Comparison of ENCODE assay signal across 18 cellular contexts in genomic region chr20:63473555-63474449, GRCh38. TPM values are rescaled to one million over a fixed set of nuclear protein-coding genes. Genes with fewer than 3 reads are reported as not detected.
DNase-seq lines count a peak whose midpoint lies in the region; ATAC-seq and TF ChIP-seq lines count a peak whose summit lies in the region.
"Had no signal": no experiment of that assay in that cellular context is flagged by ENCODE, and none has a peak within 500 bp of the region (broad histone marks: within the 10 kb centered on the region; RNA-seq: fewer than 3 reads in every experiment).

No MANE protein-coding gene starts in this region.

- peak overlapping the region in 1 of 10 experiments; percentile 25; a peak in 2 of 20 replicates for H3K4me3 ChIP-seq in BLaER1 treated with 17β-estradiol and CSF1 and Interleukin-3, amounts not matched to agents 10 nM and 100 nM
- H3K4me3 ChIP-seq in NT2/D1 (ENCODE audit: insufficient read length, low read depth): no peak overlapping the region
- H3K4me3 ChIP-seq: body of pancreas, K562, thoracic aorta had no signal

- no peaks in the 10 kb centered on the region for H3K36me3 ChIP-seq in BLaER1 treated with 17β-estradiol and CSF1 and Interleukin-3, amounts not matched to agents 10 nM and 100 nM
- peaks cover 11% of the 10 kb centered on the region for H3K36me3 ChIP-seq in NT2/D1 (ENCODE audit: insufficient read depth, insufficient read length, low read length)
- H3K36me3 ChIP-seq: thoracic aorta had no signal

- intact Hi-C loops in left cardiac atrium (cut with DNase I): no loop called here

- H3K27me3 Mint-ChIP-seq in nephron progenitor cell (ENCODE audit: low read depth, poor library complexity): peaks cover 71% of the 10 kb centered on the region

- no peak for TF ChIP-seq CTCF in nephron progenitor cell (IDR thresholded peaks at IDR 0.05)
- TF ChIP-seq CTCF in omental fat pad (IDR thresholded peaks at IDR 0.05): no peak

- peaks cover 5% of the 10 kb centered on the region for H3K4me1 Mint-ChIP-seq in nephron progenitor cell

- no peaks in the 10 kb centered on the region for H3K36me3 Mint-ChIP-seq in nephron progenitor cell (ENCODE audit: low read depth)
- H3K36me3 Mint-ChIP-seq: immature natural killer cell had no signal

- ATAC-seq in left lobe of liver (no peak), left cardiac atrium (no peak), omental fat pad (ENCODE audit: low FRiP score) (no peak)
- ATAC-seq: body of pancreas, K562, right cardiac atrium had no signal

- DNase-seq in Daoy (ENCODE audit: low read depth) (peak; percentile 36), NT2/D1 (ENCODE audit: low read depth, low spot score) (no peak), nephron progenitor cell (no peak), left lobe of liver (ENCODE audit: low spot score) (no peak), left cardiac atrium (no peak), omental fat pad (ENCODE audit: low spot score) (no peak)
- DNase-seq: activated CD4-positive, CD25-positive, alpha-beta regulatory T cell treated with anti-CD3 and anti-CD28 coated beads, Interleukin-2, amount 50 U/mL, for 72 hours; activated naive CD4-positive, alpha-beta T cell treated with anti-CD3 and anti-CD28 coated beads for 36 hours; body of pancreas; dermis blood vessel endothelial cell; immature natural killer cell; NCI-H146; right cardiac atrium had no signal

- peaks cover 95 to 98% (median 97%) of the 10 kb centered on the region in 11 experiments for H3K27me3 ChIP-seq in BLaER1 treated with 17β-estradiol and CSF1 and Interleukin-3, amounts not matched to agents 10 nM and 100 nM
- H3K27me3 ChIP-seq in NT2/D1 (ENCODE audit: insufficient read depth, insufficient read length): peaks cover 32% of the 10 kb centered on the region

- H3K4me1 ChIP-seq in BLaER1 treated with 17β-estradiol and CSF1 and Interleukin-3, amounts not matched to agents 10 nM and 100 nM: peaks cover 25 to 59% (median 43%) of the 10 kb centered on the region in 10 experiments
- peaks cover 50% of the 10 kb centered on the region for H3K4me1 ChIP-seq in NT2/D1 (ENCODE audit: insufficient read depth, insufficient read length)

- H3K4me3 Mint-ChIP-seq in nephron progenitor cell: peak overlapping the region; percentile 13
- H3K4me3 Mint-ChIP-seq: activated naive CD4-positive, alpha-beta T cell treated with anti-CD3 and anti-CD28 coated beads for 36 hours; T-helper 1 cell treated with Interleukin-12 subunit alpha and Interleukin-12 subunit beta and Interleukin-4 antibody, amounts not matched to agents 30 μg/mL and 1 μg/mL, for 36 hours had no signal

- no peak overlapping the region for H3K27ac ChIP-seq in BLaER1 treated with 17β-estradiol and CSF1 and Interleukin-3, amounts not matched to agents 10 nM and 100 nM
- H3K27ac ChIP-seq: body of pancreas, thoracic aorta had no signal

- H3K4me2 ChIP-seq in BLaER1 treated with 17β-estradiol and CSF1 and Interleukin-3, amounts not matched to agents 10 nM and 100 nM: peak overlapping the region; percentile 34 to 94 (median 74)

- no peak overlapping the region for H3K27ac Mint-ChIP-seq in nephron progenitor cell
- H3K27ac Mint-ChIP-seq: activated naive CD4-positive, alpha-beta T cell treated with anti-CD3 and anti-CD28 coated beads for 36 hours; immature natural killer cell; T-helper 1 cell treated with Interleukin-12 subunit alpha and Interleukin-12 subunit beta and Interleukin-4 antibody, amounts not matched to agents 30 μg/mL and 1 μg/mL, for 36 hours had no signal

- H3K9me3 ChIP-seq in BLaER1 treated with 17β-estradiol and CSF1 and Interleukin-3, amounts not matched to agents 10 nM and 100 nM (replicated peaks in 1 of 11): no peaks in the 10 kb centered on the region
- H3K9me3 ChIP-seq in NT2/D1 (ENCODE audit: insufficient read depth, low read length): no peaks in the 10 kb centered on the region
- H3K9me3 ChIP-seq: body of pancreas, thoracic aorta had no signal

- H3K9ac ChIP-seq in BLaER1 treated with 17β-estradiol and CSF1 and Interleukin-3, amounts not matched to agents 10 nM and 100 nM: no peak overlapping the region
- H3K9ac ChIP-seq in NT2/D1 (ENCODE audit: insufficient read length, low read depth): peak overlapping the region; percentile 36

- H4K20me1 ChIP-seq in BLaER1 treated with 17β-estradiol and CSF1 and Interleukin-3, amounts not matched to agents 10 nM and 100 nM: peaks cover 0 to 86% (median 54%) of the 10 kb centered on the region in 11 experiments; a peak in 18 of 22 replicates

- no peaks in the 10 kb centered on the region for H3K9me3 Mint-ChIP-seq in nephron progenitor cell
- H3K9me3 Mint-ChIP-seq: activated naive CD4-positive, alpha-beta T cell treated with anti-CD3 and anti-CD28 coated beads for 36 hours; immature natural killer cell; T-helper 1 cell treated with Interleukin-12 subunit alpha and Interleukin-12 subunit beta and Interleukin-4 antibody, amounts not matched to agents 30 μg/mL and 1 μg/mL, for 36 hours had no signal

RNA-seq across cellular contexts. Expression of gene KCNQ2, which starts 1.3 kb away (rescaled TPM):
- total RNA-seq in Daoy (2014; rRNA removed; shearing (Covaris generic)): 0.17 TPM in 1 of 2 replicates, not detected in the other
- total RNA-seq in left lobe of liver: not detected
- 1 to 10 TPM in 1 of 2 donors, under 1 TPM in 1; 0.91 to 2.0 TPM for total RNA-seq in left cardiac atrium
- total RNA-seq in omental fat pad: not detected
- total RNA-seq: activated naive CD4-positive, alpha-beta T cell treated with anti-CD3 and anti-CD28 coated beads for 36 hours; dermis blood vessel endothelial cell; lung microvascular endothelial cell; thoracic aorta had no signal

RNA-seq across cellular contexts. Expression of gene EEF1A2, which starts 25.1 kb away (rescaled TPM):
- total RNA-seq in Daoy (2014; rRNA removed; shearing (Covaris generic)): 3.9 and 6.4 TPM in 2 replicates
- total RNA-seq in left lobe of liver (0.73 TPM), left cardiac atrium (100 to 1,000 TPM; 656 to 679 TPM), omental fat pad (1 to 10 TPM in 3 of 4 donors, not detected in 1; 2.1 to 4.7 (median 2.8) TPM)

RNA-seq across cellular contexts. Expression of gene PPDPF, which starts 46.8 kb away (rescaled TPM):
- total RNA-seq in Daoy (2014; rRNA removed; shearing (Covaris generic)): 30.6 and 39.0 TPM in 2 replicates
- total RNA-seq in left lobe of liver: 88.0 TPM
- total RNA-seq in left cardiac atrium: 100 to 1,000 TPM; 215 to 241 TPM
- 100 to 1,000 TPM in 1 of 4 donors, 10 to 100 TPM in 3; 22.2 to 108 (median 75.8) TPM for total RNA-seq in omental fat pad

Comparison
In these comparisons a context has a peak if more than half of its experiments do, and no peak if none do; other contexts are left out.
1. RNA of gene EEF1A2, which starts 25.1 kb away (total RNA-seq): 656 to 679 TPM in left cardiac atrium; 3.9 to 6.4 TPM in Daoy, 2.1 to 4.7 TPM in omental fat pad and 0.73 TPM in left lobe of liver (single experiment); every median in the first group is over 10 times any median in the second.